Comparison of ENCODE assay signal across 16 cellular contexts in genomic region chr13:111337206-111337605, GRCh38. TPM values are rescaled to one million over a fixed set of nuclear protein-coding genes. Genes with fewer than 3 reads are reported as not detected.
A peak's percentile ranks its signal among the peaks of the same experiment; 100 is the strongest.
DNase-seq lines count a peak whose midpoint lies in the region; ATAC-seq and TF ChIP-seq lines count a peak whose summit lies in the region.
"Had no signal": no experiment of that assay in that cellular context is flagged by ENCODE, and none has a peak within 500 bp of the region (broad histone marks: within the 10 kb centered on the region; RNA-seq: fewer than 3 reads in every experiment).

No MANE protein-coding gene starts in this region.

- no peaks in the 10 kb centered on the region for H3K36me3 Mint-ChIP-seq in natural killer cell treated with Interleukin-12 subunit alpha and Interleukin-12 subunit beta and Interleukin-15 and Interleukin-18, amount 100 ng/mL, for 72 hours
- no peaks in the 10 kb centered on the region for H3K36me3 Mint-ChIP-seq in neural progenitor cell

- no peak overlapping the region for H3K23ac ChIP-seq in mesenchymal stem cell (ENCODE audit: low read length in 2 of 2)

- H3K18ac ChIP-seq in mesenchymal stem cell (ENCODE audit: low read depth in 1 of 2, low read length in 2 of 2): no peak overlapping the region

- H3K4ac ChIP-seq in mesenchymal stem cell (ENCODE audit: low read depth in 1 of 2, low read length in 2 of 2): no peak overlapping the region

- H2BK12ac ChIP-seq in mesenchymal stem cell (ENCODE audit: low read length in 2 of 2): no peak overlapping the region

- H3K4me1 Mint-ChIP-seq in natural killer cell treated with Interleukin-12 subunit alpha and Interleukin-12 subunit beta and Interleukin-15 and Interleukin-18, amount 100 ng/mL, for 72 hours (ENCODE audit: low read depth in 2 of 2): no peaks in the 10 kb centered on the region
- H3K4me1 Mint-ChIP-seq in neural progenitor cell: no peaks in the 10 kb centered on the region

- H3K79me2 ChIP-seq in neural progenitor cell (ENCODE audit: low read depth): no peaks in the 10 kb centered on the region

- H3K9ac ChIP-seq in mesenchymal stem cell (ENCODE audit: low read length) (peak overlapping the region; percentile 36), neural progenitor cell (no peak overlapping the region)
- H3K9ac ChIP-seq: BLaER1 treated with 17β-estradiol and CSF1 and Interleukin-3, amounts not matched to agents 10 nM and 100 nM had no signal

- no peak overlapping the region for H4K91ac ChIP-seq in mesenchymal stem cell (ENCODE audit: low read length)

- H3K27me3 ChIP-seq in mesenchymal stem cell (ENCODE audit: control insufficient read depth in 1 of 2, insufficient read depth in 1 of 2, low read length in 2 of 2) (no peaks in the 10 kb centered on the region), neural progenitor cell (no peaks in the 10 kb centered on the region)
- H3K27me3 ChIP-seq: BLaER1 treated with 17β-estradiol and CSF1 and Interleukin-3, amounts not matched to agents 10 nM and 100 nM had no signal

- H3F3A ChIP-seq in neural progenitor cell (ENCODE audit: low read depth): no peaks in the 10 kb centered on the region

- no peaks in the 10 kb centered on the region for H3K27me3 Mint-ChIP-seq in natural killer cell treated with Interleukin-12 subunit alpha and Interleukin-12 subunit beta and Interleukin-15 and Interleukin-18, amount 100 ng/mL, for 72 hours
- no peaks in the 10 kb centered on the region for H3K27me3 Mint-ChIP-seq in neural progenitor cell (ENCODE audit: insufficient read depth, low read depth)

- peaks cover 2% of the 10 kb centered on the region for H3K4me1 ChIP-seq in mesenchymal stem cell (ENCODE audit: control insufficient read depth, insufficient read depth, low read depth, low read length)
- no peaks in the 10 kb centered on the region for H3K4me1 ChIP-seq in neural progenitor cell

- no peaks in the 10 kb centered on the region for H3K79me1 ChIP-seq in mesenchymal stem cell (replicated peaks; ENCODE audit: low read length, poor library complexity, severe bottlenecking)

- no peak for ATAC-seq in natural killer cell treated with Interleukin-12 subunit alpha and Interleukin-12 subunit beta and Interleukin-15 and Interleukin-18, amount 100 ng/mL, for 72 hours
- ATAC-seq: activated CD4-positive, CD25-positive, alpha-beta regulatory T cell treated with anti-CD3 and anti-CD28 coated beads, Interleukin-2, amount 50 U/mL, for 24 hours had no signal

- H3K36me3 ChIP-seq in mesenchymal stem cell (ENCODE audit: control insufficient read depth in 1 of 2, insufficient read depth in 2 of 2, low read depth in 1 of 2, low read length in 2 of 2): no peaks in the 10 kb centered on the region
- H3K36me3 ChIP-seq in neural progenitor cell: no peaks in the 10 kb centered on the region
- H3K36me3 ChIP-seq: BLaER1 treated with 17β-estradiol and CSF1 and Interleukin-3, amounts not matched to agents 10 nM and 100 nM; thoracic aorta had no signal

- H3K27ac Mint-ChIP-seq in natural killer cell treated with Interleukin-12 subunit alpha and Interleukin-12 subunit beta and Interleukin-15 and Interleukin-18, amount 100 ng/mL, for 72 hours: no peak overlapping the region
- no peak overlapping the region for H3K27ac Mint-ChIP-seq in neural progenitor cell
- H3K27ac Mint-ChIP-seq: activated naive CD4-positive, alpha-beta T cell treated with anti-CD3 and anti-CD28 coated beads for 36 hours had no signal

- peak; percentile 85 for DNase-seq in AG08396 (ENCODE audit: low spot score)
- DNase-seq in LHCN-M2 (ENCODE audit: low read depth): peak; percentile 67
- DNase-seq in choroid plexus epithelial cell (ENCODE audit: low read depth): peak; percentile 80
- peak; percentile 74 for DNase-seq in mesenchymal stem cell
- DNase-seq in HPDE6-E6E7 (ENCODE audit: extremely low spot score): no peak
- no peak for DNase-seq in coronary artery (ENCODE audit: low spot score)
- no peak for DNase-seq in natural killer cell treated with Interleukin-12 subunit alpha and Interleukin-12 subunit beta and Interleukin-15 and Interleukin-18, amount 100 ng/mL, for 72 hours (ENCODE audit: low spot score)
- DNase-seq in neural progenitor cell (ENCODE audit: low spot score): no peak
- DNase-seq: activated naive CD4-positive, alpha-beta T cell treated with anti-CD3 and anti-CD28 coated beads for 36 hours; GDM1; hypothalamus; NCI-H1092; NCI-H526 treated with DMSO at 0.1 percent for 48 hours had no signal

- no peaks in the 10 kb centered on the region for H4K20me1 ChIP-seq in neural progenitor cell (ENCODE audit: low read depth)
- H4K20me1 ChIP-seq: BLaER1 treated with 17β-estradiol and CSF1 and Interleukin-3, amounts not matched to agents 10 nM and 100 nM had no signal

- no peak overlapping the region for H4K8ac ChIP-seq in mesenchymal stem cell (ENCODE audit: low read length)

- H2AK5ac ChIP-seq in mesenchymal stem cell (ENCODE audit: low read length, severe bottlenecking): no peak overlapping the region

- no peak overlapping the region for H2BK120ac ChIP-seq in mesenchymal stem cell (ENCODE audit: low read depth, low read length)

- no peak overlapping the region for H2BK5ac ChIP-seq in mesenchymal stem cell (ENCODE audit: low read depth, low read length, poor library complexity, severe bottlenecking)

- no peak overlapping the region for H3K14ac ChIP-seq in mesenchymal stem cell (ENCODE audit: low read length in 2 of 2)

- no peaks in the 10 kb centered on the region for H3K9me3 Mint-ChIP-seq in natural killer cell treated with Interleukin-12 subunit alpha and Interleukin-12 subunit beta and Interleukin-15 and Interleukin-18, amount 100 ng/mL, for 72 hours
- H3K9me3 Mint-ChIP-seq in neural progenitor cell: peaks cover 4% of the 10 kb centered on the region

- peaks cover 3% of the 10 kb centered on the region for H3K9me3 ChIP-seq in mesenchymal stem cell (ENCODE audit: control insufficient read depth, low read length)
- no peaks in the 10 kb centered on the region for H3K9me3 ChIP-seq in neural progenitor cell (ENCODE audit: low read depth)
- H3K9me3 ChIP-seq: thoracic aorta had no signal

- H3K4me2 ChIP-seq in mesenchymal stem cell (ENCODE audit: low read length, poor library complexity, severe bottlenecking) (no peak overlapping the region), neural progenitor cell (no peak overlapping the region)

- no peak overlapping the region for H3K4me3 Mint-ChIP-seq in natural killer cell treated with Interleukin-12 subunit alpha and Interleukin-12 subunit beta and Interleukin-15 and Interleukin-18, amount 100 ng/mL, for 72 hours
- no peak overlapping the region for H3K4me3 Mint-ChIP-seq in neural progenitor cell
- H3K4me3 Mint-ChIP-seq: activated naive CD4-positive, alpha-beta T cell treated with anti-CD3 and anti-CD28 coated beads for 36 hours had no signal

- H3K27ac ChIP-seq in mesenchymal stem cell (ENCODE audit: low read length, poor library complexity, severe bottlenecking): no peak overlapping the region
- no peak overlapping the region for H3K27ac ChIP-seq in coronary artery
- H3K27ac ChIP-seq in neural progenitor cell: no peak overlapping the region
- H3K27ac ChIP-seq: BLaER1 treated with 17β-estradiol and CSF1 and Interleukin-3, amounts not matched to agents 10 nM and 100 nM; thoracic aorta had no signal

- H2BK15ac ChIP-seq in mesenchymal stem cell (ENCODE audit: low read depth, poor library complexity, severe bottlenecking): no peak overlapping the region

- H3K4me3 ChIP-seq in choroid plexus epithelial cell (ENCODE audit: low read depth, low read length): no peak overlapping the region
- H3K4me3 ChIP-seq in mesenchymal stem cell (ENCODE audit: insufficient read depth in 1 of 2, low read depth in 1 of 2, low read length in 2 of 2): peak overlapping the region in 1 of 2 experiments; percentile 10
- H3K4me3 ChIP-seq in coronary artery: no peak overlapping the region
- no peak overlapping the region for H3K4me3 ChIP-seq in neural progenitor cell
- H3K4me3 ChIP-seq: BLaER1 treated with 17β-estradiol and CSF1 and Interleukin-3, amounts not matched to agents 10 nM and 100 nM; thoracic aorta had no signal

- H2AFZ ChIP-seq in mesenchymal stem cell (ENCODE audit: low read depth, low read length) (no peak overlapping the region), neural progenitor cell (replicated peaks) (no peak overlapping the region)

- 50% methylated on average over 4 of the region's 4 CpGs for WGBS in mesenchymal stem cell

- TF ChIP-seq CTCF in choroid plexus epithelial cell (conservative IDR thresholded peaks at IDR 0.05; ENCODE audit: low read depth, low read length) (no peak), coronary artery (IDR thresholded peaks at IDR 0.05) (no peak), neural progenitor cell (IDR thresholded peaks at IDR 0.05) (no peak)

RNA-seq across cellular contexts. Expression of gene TEX29, which starts 16.8 kb away (rescaled TPM):
- not detected in 2 replicates for total RNA-seq in LHCN-M2 (2014; rRNA removed)
- not detected for polyA plus RNA-seq in LHCN-M2 (2012)
- polyA plus RNA-seq in mesenchymal stem cell (2013, experiment 1 of 2): 0.41 TPM
- 0.44 TPM for polyA plus RNA-seq in mesenchymal stem cell (2013, experiment 2 of 2)
- under 1 TPM; 0.59 to 0.67 TPM for total RNA-seq in natural killer cell treated with Interleukin-12 subunit alpha and Interleukin-12 subunit beta and Interleukin-15 and Interleukin-18, amount 100 ng/mL, for 72 hours
- 0.65 TPM in 1 of 2 replicates, not detected in the other for total RNA-seq in neural progenitor cell (ENCODE audit: low replicate concordance)
- total RNA-seq: thoracic aorta had no signal

Comparison
In these comparisons a context has a peak if more than half of its experiments do, and no peak if none do; other contexts are left out.
1. DNase-seq: peak in AG08396 (single experiment), LHCN-M2 (single experiment), choroid plexus epithelial cell (single experiment) and mesenchymal stem cell (single experiment); none in HPDE6-E6E7 (single experiment), coronary artery (single experiment), natural killer cell treated with Interleukin-12 subunit alpha and Interleukin-12 subunit beta and Interleukin-15 and Interleukin-18, amount 100 ng/mL, for 72 hours (single experiment) and neural progenitor cell (single experiment).